In genomic region chr18:74268933-74269620, GRCh38 we compare ENCODE assay signal across 26 cellular contexts. TPM values are rescaled to one million over a fixed set of nuclear protein-coding genes. Genes with fewer than 3 reads are reported as not detected.
DNase-seq lines count a peak whose midpoint lies in the region; ATAC-seq, FAIRE-seq and TF ChIP-seq lines count a peak whose summit lies in the region.
"Had no signal": no experiment of that assay in that cellular context is flagged by ENCODE, and none has a peak within 500 bp of the region (broad histone marks: within the 10 kb centered on the region; RNA-seq: fewer than 3 reads in every experiment).

No MANE protein-coding gene starts in this region.

- no peak overlapping the region for H3K9ac ChIP-seq in kidney (ENCODE audit: low read length in 2 of 2)

- FAIRE-seq in D721Med (lab: Jason Lieb, UNC) (peak; percentile 56), kidney (lab: Jason Lieb, UNC) (no peak)
- FAIRE-seq: endothelial cell of umbilical vein, islet of Langerhans had no signal

- H3K27me3 Mint-ChIP-seq in nephron progenitor cell (ENCODE audit: low read depth, poor library complexity) = peaks cover 2% of the 10 kb centered on the region
- H3K27me3 Mint-ChIP-seq: activated CD4-positive, alpha-beta T cell treated with anti-CD3 and anti-CD28 coated beads, Interleukin-2, amount 10 ng/mL, durations not matched to agents 24 days and 14 days; activated naive CD8-positive, alpha-beta T cell treated with anti-CD3 and anti-CD28 coated beads, Interleukin-2, amount 10 ng/mL, durations not matched to agents 7 days and 5 days; brain; stimulated activated naive CD8-positive, alpha-beta T cell treated with anti-CD3 and anti-CD28 coated beads, Interleukin-15, amount 100 ng/mL, for 72 hours; T-cell had no signal

- H3K27ac Mint-ChIP-seq in nephron progenitor cell = peak overlapping the region; percentile 44
- H3K27ac Mint-ChIP-seq: activated CD4-positive, alpha-beta T cell treated with anti-CD3 and anti-CD28 coated beads, Interleukin-2, amount 10 ng/mL, durations not matched to agents 24 days and 14 days; activated naive CD8-positive, alpha-beta T cell treated with anti-CD3 and anti-CD28 coated beads, Interleukin-2, amount 10 ng/mL, durations not matched to agents 7 days and 5 days; T-cell had no signal

- H3K27ac ChIP-seq in kidney (ENCODE audit: low read depth in 2 of 2, low read length in 2 of 2) = peak overlapping the region; percentile 36 to 45
- H3K27ac ChIP-seq: psoas muscle, transverse colon had no signal

- no peaks in the 10 kb centered on the region for H3K9me3 Mint-ChIP-seq in nephron progenitor cell
- H3K9me3 Mint-ChIP-seq: activated CD4-positive, alpha-beta T cell treated with anti-CD3 and anti-CD28 coated beads, Interleukin-2, amount 10 ng/mL, durations not matched to agents 24 days and 14 days; activated naive CD8-positive, alpha-beta T cell treated with anti-CD3 and anti-CD28 coated beads, Interleukin-2, amount 10 ng/mL, durations not matched to agents 7 days and 5 days; brain; stimulated activated naive CD8-positive, alpha-beta T cell treated with anti-CD3 and anti-CD28 coated beads, Interleukin-15, amount 100 ng/mL, for 72 hours; T-cell had no signal

- H3K4me3 ChIP-seq in kidney (ENCODE audit: low read length in 2 of 2) = peak overlapping the region in 1 of 2 donors; percentile 17
- H3K4me3 ChIP-seq: psoas muscle, smooth muscle cell, transverse colon had no signal

- peaks cover 47 to 56% of the 10 kb centered on the region in 2 donors for H3K4me1 ChIP-seq in kidney (ENCODE audit: control insufficient read depth in 1 of 2, insufficient read depth in 1 of 2, low read depth in 1 of 2, low read length in 2 of 2)
- H3K4me1 ChIP-seq: psoas muscle had no signal

- no peak for ATAC-seq in HG02840 (IDR thresholded peaks at IDR 0.05; ENCODE audit: low FRiP score, unreplicated experiment)
- ATAC-seq: psoas muscle; stimulated activated naive CD8-positive, alpha-beta T cell treated with anti-CD3 and anti-CD28 coated beads, Interleukin-15, amount 100 ng/mL, for 72 hours; T-cell had no signal

- no peaks in the 10 kb centered on the region for H3K9me3 ChIP-seq in kidney (ENCODE audit: control insufficient read depth in 1 of 2, low read length in 2 of 2)
- H3K9me3 ChIP-seq: psoas muscle, transverse colon had no signal

- H3K36me3 ChIP-seq in kidney (ENCODE audit: control insufficient read depth in 1 of 2, insufficient read depth in 2 of 2, low read length in 2 of 2) = peaks cover 5 to 9% of the 10 kb centered on the region in 2 donors
- H3K36me3 ChIP-seq: transverse colon had no signal

- H3K4me3 Mint-ChIP-seq in nephron progenitor cell = no peak overlapping the region
- H3K4me3 Mint-ChIP-seq: activated CD4-positive, alpha-beta T cell treated with anti-CD3 and anti-CD28 coated beads, Interleukin-2, amount 10 ng/mL, durations not matched to agents 24 days and 14 days; activated naive CD8-positive, alpha-beta T cell treated with anti-CD3 and anti-CD28 coated beads, Interleukin-2, amount 10 ng/mL, durations not matched to agents 7 days and 5 days; brain; stimulated activated naive CD8-positive, alpha-beta T cell treated with anti-CD3 and anti-CD28 coated beads, Interleukin-15, amount 100 ng/mL, for 72 hours; T-cell had no signal

- no peak for DNase-seq in D721Med (ENCODE audit: insufficient read length, low spot score)
- DNase-seq in cerebellar cortex (ENCODE audit: low spot score) = peak; percentile 29
- no peak for DNase-seq in kidney
- DNase-seq in nephron progenitor cell = no peak
- DNase-seq in stimulated activated CD4-positive, alpha-beta T cell treated with anti-CD3 and anti-CD28 coated beads, Interleukin-4, amount 100 ng/mL, for 1 hour = no peak
- no peak for DNase-seq in MV-4-11 (lab: John Stamatoyannopoulos, UW)
- no peak for DNase-seq in Kasumi-1 (lab: John Stamatoyannopoulos, UW)
- DNase-seq: activated CD4-positive, alpha-beta T cell treated with anti-CD3 and anti-CD28 coated beads, Interleukin-2, amount 10 ng/mL, durations not matched to agents 24 days and 14 days; activated naive CD8-positive, alpha-beta T cell treated with anti-CD3 and anti-CD28 coated beads, Interleukin-2, amount 10 ng/mL, durations not matched to agents 7 days and 5 days; dermis blood vessel endothelial cell; H7; hippocampal formation; NCI-H2107; NCI-H526; psoas muscle; stimulated activated CD4-positive, alpha-beta T cell treated with anti-CD3 and anti-CD28 coated beads, Interleukin-4, amount 100 ng/mL, for 24 hours; stimulated activated naive CD8-positive, alpha-beta T cell treated with anti-CD3 and anti-CD28 coated beads, Interleukin-15, amount 100 ng/mL, for 72 hours; T-cell; transverse colon had no signal

- peaks cover 19% of the 10 kb centered on the region for H3K36me3 Mint-ChIP-seq in nephron progenitor cell (ENCODE audit: low read depth)
- H3K36me3 Mint-ChIP-seq: activated naive CD8-positive, alpha-beta T cell treated with anti-CD3 and anti-CD28 coated beads, Interleukin-2, amount 10 ng/mL, durations not matched to agents 7 days and 5 days had no signal

- H3K4me1 Mint-ChIP-seq in nephron progenitor cell = peaks cover 55% of the 10 kb centered on the region
- H3K4me1 Mint-ChIP-seq: activated naive CD8-positive, alpha-beta T cell treated with anti-CD3 and anti-CD28 coated beads, Interleukin-2, amount 10 ng/mL, durations not matched to agents 7 days and 5 days had no signal

- TF ChIP-seq CTCF in D721Med (IDR thresholded peaks at IDR 0.05; ENCODE audit: insufficient read depth, missing control alignments) = no peak
- no peak for TF ChIP-seq CTCF in kidney (IDR thresholded peaks at IDR 0.05; ENCODE audit: borderline replicate concordance, extremely low read depth, insufficient read depth)
- no peak for TF ChIP-seq CTCF in nephron progenitor cell (IDR thresholded peaks at IDR 0.05)

- intact Hi-C loops in kidney (cut with DNase I) = no loop called here

RNA-seq across cellular contexts. Expression of gene CYB5A, which starts 22.7 kb away (rescaled TPM):
- 243 TPM for total RNA-seq in kidney
- polyA plus RNA-seq in kidney (ENCODE audit: insufficient read depth, low read depth, low replicate concordance) = 1,143 TPM

RNA-seq across cellular contexts. Expression of gene C18orf63, which starts 46.6 kb away (rescaled TPM):
- total RNA-seq in kidney = not detected
- polyA plus RNA-seq in kidney (ENCODE audit: insufficient read depth, low read depth, low replicate concordance) = not detected
- total RNA-seq: activated CD4-positive, alpha-beta T cell treated with anti-CD3 and anti-CD28 coated beads, Interleukin-2, amount 10 ng/mL, durations not matched to agents 24 days and 14 days; activated naive CD8-positive, alpha-beta T cell treated with anti-CD3 and anti-CD28 coated beads, Interleukin-2, amount 10 ng/mL, durations not matched to agents 7 days and 5 days; dermis blood vessel endothelial cell; endothelial cell of umbilical vein; fibroblast of villous mesenchyme; H7; mononuclear cell; psoas muscle; smooth muscle cell; T-cell; transverse colon had no signal
- polyA plus RNA-seq: endothelial cell of umbilical vein, psoas muscle, smooth muscle cell had no signal
